27 cellular contexts compared by ENCODE assay signal in genomic region chr15:29773000-29773399, GRCh38. TPM values are rescaled to one million over a fixed set of nuclear protein-coding genes. Genes with fewer than 3 reads are reported as not detected.
"Had no signal": no experiment of that assay in that cellular context is flagged by ENCODE, and none has a peak within 500 bp of the region (broad histone marks: within the 10 kb centered on the region; RNA-seq: fewer than 3 reads in every experiment).

No MANE protein-coding gene starts in this region.

- H3K9me3 ChIP-seq: left lung, neutrophil, psoas muscle, right lobe of liver, stomach, testis, thyroid gland, transverse colon, upper lobe of right lung had no signal

- H3K27ac ChIP-seq: left lung, neural progenitor cell, neutrophil, parathyroid adenoma, psoas muscle, right lobe of liver, stomach, testis, thyroid gland, transverse colon, upper lobe of right lung had no signal

- H3K27me3 ChIP-seq: left lung, neural progenitor cell, right lobe of liver, stomach, testis, thyroid gland, transverse colon, upper lobe of right lung had no signal

- H3K4me3 Mint-ChIP-seq: mesothelial cell of epicardium; naive B cell; natural killer cell; nephron progenitor cell; neural progenitor cell; stimulated activated naive B cell treated with anti-CD40 and anti-IgM and Interleukin-4, amounts not matched to agents 10 μg/mL and 1 μg/mL and 100 μg/mL, for 72 hours had no signal

- H3K27ac Mint-ChIP-seq: mesothelial cell of epicardium; naive B cell; natural killer cell; nephron progenitor cell; neural progenitor cell; stimulated activated naive B cell treated with anti-CD40 and anti-IgM and Interleukin-4, amounts not matched to agents 10 μg/mL and 1 μg/mL and 100 μg/mL, for 72 hours had no signal

- H3K4me2 ChIP-seq: neural progenitor cell had no signal

- H3K9me3 Mint-ChIP-seq: mesothelial cell of epicardium; natural killer cell; nephron progenitor cell; stimulated activated naive B cell treated with anti-CD40 and anti-IgM and Interleukin-4, amounts not matched to agents 10 μg/mL and 1 μg/mL and 100 μg/mL, for 72 hours had no signal

- H3K9ac ChIP-seq: neural progenitor cell, parathyroid adenoma had no signal

- DNase-seq: hippocampal formation; kidney glomerular epithelial cell; left colon; left lung; mesendoderm; naive B cell; natural killer cell; nephron progenitor cell; occipital lobe; psoas muscle; right lobe of liver; stimulated activated CD4-positive, alpha-beta T cell treated with anti-CD3 and anti-CD28 coated beads, Interleukin-12 subunit alpha, Interleukin-12 subunit beta, amount 100 ng/mL, for 4 hours; stimulated activated CD4-positive, alpha-beta T cell treated with anti-CD3 and anti-CD28 coated beads, Interleukin-15, amount 100 ng/mL, for 24 hours; stimulated activated CD4-positive, alpha-beta T cell treated with anti-CD3 and anti-CD28 coated beads, Interleukin-2, amount 100 ng/mL, for 24 hours; stimulated activated CD4-positive, alpha-beta T cell treated with anti-CD3 and anti-CD28 coated beads, Interleukin-4, amount 100 ng/mL, for 1 hour; stimulated activated naive B cell treated with anti-CD40 and anti-IgM and Interleukin-4, amounts not matched to agents 10 μg/mL and 1 μg/mL and 100 μg/mL, for 72 hours; stimulated activated naive CD8-positive, alpha-beta T cell treated with anti-CD3 and anti-CD28 coated beads, Interleukin-15, Interleukin-2, amounts not matched to agents 100 U/mL and 50 U/mL, for 24 hours; stomach; testis; thyroid gland; transverse colon; upper lobe of right lung had no signal

- H3K36me3 Mint-ChIP-seq: naive B cell; natural killer cell; stimulated activated naive B cell treated with anti-CD40 and anti-IgM and Interleukin-4, amounts not matched to agents 10 μg/mL and 1 μg/mL and 100 μg/mL, for 72 hours had no signal

- H3K4me1 ChIP-seq: parathyroid adenoma, psoas muscle had no signal

- H3K79me2 ChIP-seq: parathyroid adenoma had no signal

- ATAC-seq: left colon; left lung; natural killer cell; right lobe of liver; stimulated activated naive B cell treated with anti-CD40 and anti-IgM and Interleukin-4, amounts not matched to agents 10 μg/mL and 1 μg/mL and 100 μg/mL, for 72 hours; stimulated activated naive CD8-positive, alpha-beta T cell treated with anti-CD3 and anti-CD28 coated beads, Interleukin-15, Interleukin-2, amounts not matched to agents 100 U/mL and 50 U/mL, for 24 hours; upper lobe of right lung had no signal

- H2AFZ ChIP-seq: neural progenitor cell, parathyroid adenoma had no signal

- H3K36me3 ChIP-seq: neural progenitor cell, neutrophil had no signal

- H3K4me3 ChIP-seq: left lung, lung, neural progenitor cell, psoas muscle, right lobe of liver, stomach, testis, thyroid gland, transverse colon, upper lobe of right lung had no signal

- H3K4me1 Mint-ChIP-seq: naive B cell; natural killer cell; neural progenitor cell; stimulated activated naive B cell treated with anti-CD40 and anti-IgM and Interleukin-4, amounts not matched to agents 10 μg/mL and 1 μg/mL and 100 μg/mL, for 72 hours had no signal

RNA-seq across cellular contexts. Expression of gene TJP1, which starts 49.3 kb away (rescaled TPM):
- total RNA-seq: natural killer cell had no signal
